Comparison of ENCODE assay signal across 17 cellular contexts in the genomic region with DNA sequence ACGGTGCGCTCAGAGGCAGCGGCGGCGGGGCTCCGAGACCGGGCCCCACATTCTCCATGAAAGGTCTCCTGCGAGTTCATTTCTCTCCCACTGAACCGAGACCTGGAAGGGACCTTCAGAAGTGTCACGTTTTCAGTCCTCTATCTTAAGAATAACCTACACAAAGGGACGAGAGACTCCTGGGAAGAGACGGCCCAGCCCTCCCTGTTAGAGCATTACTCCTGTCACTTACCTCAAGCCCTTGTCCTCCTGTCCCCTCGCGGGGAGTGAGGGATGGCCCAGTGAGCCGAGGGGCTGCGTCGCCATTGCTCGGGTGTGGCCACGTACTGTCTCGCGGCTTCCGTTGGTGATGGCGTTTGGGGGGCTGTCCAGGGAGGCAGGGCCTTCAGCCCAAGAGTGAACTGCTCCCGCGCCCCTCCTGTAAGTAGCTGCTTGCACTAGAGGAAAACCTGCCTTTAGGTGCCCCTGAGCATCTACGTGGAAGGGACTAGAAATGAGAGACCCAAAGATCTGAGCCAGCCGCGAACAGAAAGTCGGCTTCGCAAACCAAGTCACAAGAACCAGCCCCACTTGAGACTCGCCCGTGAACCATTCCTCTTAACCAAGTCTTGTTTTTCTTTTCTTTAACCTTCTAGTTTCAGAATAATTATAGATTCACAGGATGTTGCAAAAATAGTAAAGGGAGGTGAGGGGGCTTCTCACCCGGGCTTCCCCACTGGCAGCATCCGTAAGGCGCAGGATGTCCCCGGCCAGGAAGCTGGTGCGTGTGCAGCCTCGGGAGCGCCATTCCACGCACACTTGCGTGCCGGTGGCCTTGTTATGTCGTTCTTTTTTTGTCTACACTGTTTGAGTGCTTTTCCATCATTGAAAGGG. TPM values are rescaled to one million over a fixed set of nuclear protein-coding genes. Genes with fewer than 3 reads are reported as not detected.
DNase-seq lines count a peak whose midpoint lies in the region; ATAC-seq, FAIRE-seq and TF ChIP-seq lines count a peak whose summit lies in the region.
"Had no signal": no experiment of that assay in that cellular context is flagged by ENCODE, and none has a peak within 500 bp of the region (broad histone marks: within the 10 kb centered on the region; RNA-seq: fewer than 3 reads in every experiment).

No MANE protein-coding gene starts in this region.

- no peak for ATAC-seq in stimulated activated memory B cell treated with anti-CD40 and anti-IgM and Interleukin-4, amounts not matched to agents 10 μg/mL and 1 μg/mL and 100 μg/mL, for 72 hours
- no peak for ATAC-seq in HG02763 (IDR thresholded peaks at IDR 0.05; ENCODE audit: unreplicated experiment)
- ATAC-seq: gastroesophageal sphincter had no signal

- no peak for FAIRE-seq in GM12891 (lab: Jason Lieb, UNC)
- FAIRE-seq: islet of Langerhans had no signal

- H2AFZ ChIP-seq in mammary epithelial cell (ENCODE audit: low read depth, low read length) = no peak overlapping the region
- H2AFZ ChIP-seq in OCI-LY1 (ENCODE audit: low read length) = no peak overlapping the region

- H3K9me3 Mint-ChIP-seq in MCF 10A (ENCODE audit: unreplicated experiment) (no peaks in the 10 kb centered on the region), endothelial cell (ENCODE audit: unreplicated experiment) (no peaks in the 10 kb centered on the region)
- H3K9me3 Mint-ChIP-seq in stimulated activated memory B cell treated with anti-CD40 and anti-IgM and Interleukin-4, amounts not matched to agents 10 μg/mL and 1 μg/mL and 100 μg/mL, for 72 hours = no peaks in the 10 kb centered on the region
- H3K9me3 Mint-ChIP-seq: effector memory CD8-positive, alpha-beta T cell; IgD-negative memory B cell had no signal

- H3K4me1 Mint-ChIP-seq in MCF 10A (ENCODE audit: insufficient read depth, unreplicated experiment) (peaks cover 9% of the 10 kb centered on the region), endothelial cell (ENCODE audit: unreplicated experiment) (peaks cover 8% of the 10 kb centered on the region)
- peaks cover 39% of the 10 kb centered on the region for H3K4me1 Mint-ChIP-seq in stimulated activated memory B cell treated with anti-CD40 and anti-IgM and Interleukin-4, amounts not matched to agents 10 μg/mL and 1 μg/mL and 100 μg/mL, for 72 hours

- TF ChIP-seq CTCF in MCF 10A (IDR thresholded peaks at IDR 0.05; ENCODE audit: unreplicated experiment) (no peak), mammary epithelial cell (conservative IDR thresholded peaks at IDR 0.05 in 1 of 2, IDR thresholded peaks at IDR 0.05 in 1 of 2; ENCODE audit: extremely low read depth in 1 of 2, insufficient read depth in 1 of 2, low read depth in 1 of 2, low read length in 2 of 2) (no peak), OCI-LY1 (IDR thresholded peaks at IDR 0.05; ENCODE audit: low read length) (no peak), endothelial cell (IDR thresholded peaks at IDR 0.05; ENCODE audit: unreplicated experiment) (no peak), suprapubic skin (IDR thresholded peaks at IDR 0.05) (no peak)

- H3K4me1 ChIP-seq in mammary epithelial cell (ENCODE audit: insufficient read depth, low read length) (peaks cover 19% of the 10 kb centered on the region), OCI-LY1 (ENCODE audit: insufficient read depth, low read length, severe bottlenecking) (peaks cover 16% of the 10 kb centered on the region), suprapubic skin (peaks cover 22% of the 10 kb centered on the region)

- no peak overlapping the region for H3K9ac ChIP-seq in mammary epithelial cell (ENCODE audit: insufficient read depth, low read length)
- no peak overlapping the region; the same call in 1 of the 2 replicates for H3K9ac ChIP-seq in OCI-LY1 (ENCODE audit: low read length)

- peak overlapping the region; percentile 23 for H3K27ac Mint-ChIP-seq in MCF 10A (ENCODE audit: low read depth, unreplicated experiment)
- no peak overlapping the region for H3K27ac Mint-ChIP-seq in endothelial cell (ENCODE audit: unreplicated experiment)
- H3K27ac Mint-ChIP-seq in stimulated activated memory B cell treated with anti-CD40 and anti-IgM and Interleukin-4, amounts not matched to agents 10 μg/mL and 1 μg/mL and 100 μg/mL, for 72 hours = no peak overlapping the region
- H3K27ac Mint-ChIP-seq: IgD-negative memory B cell had no signal

- H4K20me1 ChIP-seq in mammary epithelial cell (ENCODE audit: insufficient read depth, low read length) = no peaks in the 10 kb centered on the region
- no peaks in the 10 kb centered on the region for H4K20me1 ChIP-seq in OCI-LY1 (ENCODE audit: insufficient read depth, low read length)

- no peaks in the 10 kb centered on the region for H3F3A ChIP-seq in OCI-LY1 (ENCODE audit: insufficient read depth, low read length)

- no TSS peak for BruUV-seq in MCF 10A (replicated peaks; lab: Mats Ljungman, UMichigan)
- no TSS peak for BruUV-seq in mammary epithelial cell (replicated peaks; lab: Mats Ljungman, UMichigan)

- 94% methylated on average over 43 of the region's 43 CpGs for WGBS in mammary epithelial cell (ENCODE audit: low coverage, missing lambda C conversion rate)
- 93% methylated on average over 43 of the region's 43 CpGs for WGBS in suprapubic skin

- CTCF ChIA-PET in MCF 10A (lab: Yijun Ruan, JAX) (interaction anchor here (0.7 kb wide), 1 partner anchor 9 kb away, joined by 3 read pairs; no protein-coding TSS in a partner anchor), mammary epithelial cell (lab: Charles Lee; ENCODE audit: low non-redundant PET) (no interaction called here)

- no peaks in the 10 kb centered on the region for H3K9me3 ChIP-seq in mammary epithelial cell (replicated peaks; ENCODE audit: insufficient read depth, low read length)
- H3K9me3 ChIP-seq in OCI-LY1 (ENCODE audit: low read length) = no peaks in the 10 kb centered on the region
- H3K9me3 ChIP-seq in suprapubic skin = no peaks in the 10 kb centered on the region
- H3K9me3 ChIP-seq: gastroesophageal sphincter had no signal

- in situ Hi-C loops in mammary epithelial cell (cut with MboI; ENCODE audit: low sequenced_read_pairs in 2 of 2) = no loop called here

- POLR2A ChIA-PET in MCF 10A (lab: Yijun Ruan, JAX) = no interaction called here

- H3K27me3 ChIP-seq in mammary epithelial cell (ENCODE audit: insufficient read depth, low read length) = no peaks in the 10 kb centered on the region
- no peaks in the 10 kb centered on the region for H3K27me3 ChIP-seq in OCI-LY1 (ENCODE audit: insufficient read depth, low read length)
- no peaks in the 10 kb centered on the region for H3K27me3 ChIP-seq in suprapubic skin
- H3K27me3 ChIP-seq: gastroesophageal sphincter had no signal

- H3K4me2 ChIP-seq in mammary epithelial cell (ENCODE audit: insufficient read depth, low read depth, low read length) (no peak overlapping the region), OCI-LY1 (ENCODE audit: low read length) (0 out of 2 replicates have a peak overlapping the region, but pooled peaks have one; percentile 2)

- TF ChIP-seq EP300 in suprapubic skin (IDR thresholded peaks at IDR 0.05) = no peak

- TF ChIP-seq POLR2A in GM12891 (IDR thresholded peaks at IDR 0.05; ENCODE audit: low read depth, low read length) (no peak), suprapubic skin (IDR thresholded peaks at IDR 0.05) (no peak)

- H3K36me3 Mint-ChIP-seq in MCF 10A (ENCODE audit: insufficient read depth, unreplicated experiment) (peaks cover 67% of the 10 kb centered on the region), endothelial cell (ENCODE audit: low read depth, unreplicated experiment) (peaks cover 35% of the 10 kb centered on the region)
- H3K36me3 Mint-ChIP-seq in stimulated activated memory B cell treated with anti-CD40 and anti-IgM and Interleukin-4, amounts not matched to agents 10 μg/mL and 1 μg/mL and 100 μg/mL, for 72 hours = peaks cover 68% of the 10 kb centered on the region

- H3K4me3 Mint-ChIP-seq in MCF 10A (ENCODE audit: unreplicated experiment) (no peak overlapping the region), endothelial cell (ENCODE audit: unreplicated experiment) (peak overlapping the region; percentile 67)
- H3K4me3 Mint-ChIP-seq in stimulated activated memory B cell treated with anti-CD40 and anti-IgM and Interleukin-4, amounts not matched to agents 10 μg/mL and 1 μg/mL and 100 μg/mL, for 72 hours = peak overlapping the region; percentile 15

- no peaks in the 10 kb centered on the region for H3K79me2 ChIP-seq in mammary epithelial cell (ENCODE audit: insufficient read depth, low read length)
- no peaks in the 10 kb centered on the region for H3K79me2 ChIP-seq in OCI-LY1 (ENCODE audit: insufficient read depth, low read length)

- H3K9me2 ChIP-seq in OCI-LY1 (ENCODE audit: low read depth, low read length) = no peaks in the 10 kb centered on the region

- no peaks in the 10 kb centered on the region for H3K27me3 Mint-ChIP-seq in MCF 10A (ENCODE audit: insufficient read depth, unreplicated experiment)
- no peaks in the 10 kb centered on the region for H3K27me3 Mint-ChIP-seq in endothelial cell (ENCODE audit: unreplicated experiment)
- H3K27me3 Mint-ChIP-seq in stimulated activated memory B cell treated with anti-CD40 and anti-IgM and Interleukin-4, amounts not matched to agents 10 μg/mL and 1 μg/mL and 100 μg/mL, for 72 hours = no peaks in the 10 kb centered on the region
- H3K27me3 Mint-ChIP-seq: effector memory CD8-positive, alpha-beta T cell; IgD-negative memory B cell had no signal

- H3K27ac ChIP-seq in mammary epithelial cell (ENCODE audit: insufficient read depth, low read depth, low read length) = no peak overlapping the region
- H3K27ac ChIP-seq in OCI-LY1 (ENCODE audit: low read depth, low read length, poor library complexity, severe bottlenecking) = no peak overlapping the region
- no peak overlapping the region for H3K27ac ChIP-seq in suprapubic skin

- DNase-seq in MCF 10A (ENCODE audit: unreplicated experiment) (no peak), mammary epithelial cell (no peak), endothelial cell (ENCODE audit: low spot score) (no peak), GM12891 (ENCODE audit: insufficient read length, low spot score) (no peak), suprapubic skin (ENCODE audit: low spot score in 2 of 2) (no peak)
- DNase-seq: activated CD8-positive, alpha-beta memory T cell treated with anti-CD3 and anti-CD28 coated beads, Interleukin-2, amount 50 U/mL, for 4 hours; anterior cingulate cortex; NCI-H1417; RPMI8226; stimulated activated CD4-positive, alpha-beta T cell treated with anti-CD3 and anti-CD28 coated beads, Interleukin-2, amount 100 ng/mL, for 48 hours had no signal

- dilution Hi-C loops in mammary epithelial cell (cut with HindIII; ENCODE audit: low sequenced_read_pairs) = no loop called here

- H3K36me3 ChIP-seq in mammary epithelial cell (ENCODE audit: insufficient read depth, low read length) = peaks cover 7% of the 10 kb centered on the region
- peaks cover 84% of the 10 kb centered on the region for H3K36me3 ChIP-seq in OCI-LY1 (ENCODE audit: insufficient read depth, low read length)
- peaks cover 46% of the 10 kb centered on the region for H3K36me3 ChIP-seq in suprapubic skin

- H3K4me3 ChIP-seq in mammary epithelial cell (replicated peaks in 1 of 3; ENCODE audit: insufficient read depth in 1 of 3, low read depth in 2 of 3, low read length in 3 of 3) = no peak overlapping the region
- no peak overlapping the region for H3K4me3 ChIP-seq in OCI-LY1 (ENCODE audit: low read depth, low read length, poor library complexity, severe bottlenecking)
- H3K4me3 ChIP-seq in suprapubic skin = no peak overlapping the region
- H3K4me3 ChIP-seq: gastroesophageal sphincter had no signal

- intact Hi-C loops in MCF 10A (cut with micrococcal nuclease) = loop anchor here (5.0 kb wide), 1 partner anchor 80 kb away; no protein-coding TSS in a partner anchor
- intact Hi-C loops in mammary epithelial cell (cut with micrococcal nuclease) = loop anchor here (5.0 kb wide), 1 partner anchor 85 kb away; the partner anchor contains the start of gene FAM174C

RNA-seq across cellular contexts. Expression of gene NDUFS7, which starts 21.1 kb away (rescaled TPM):
- total RNA-seq in MCF 10A (2022) (135 and 137 TPM in 2 replicates), mammary epithelial cell (10 to 100 TPM; 34.3 to 73.6 TPM), endothelial cell (ENCODE audit: unreplicated experiment) (84.0 TPM), suprapubic skin (100 to 1,000 TPM in 2 of 4 donors, 10 to 100 TPM in 2; 66.8 to 154 (median 97.5) TPM)
- polyA plus RNA-seq in mammary epithelial cell = 61.1 TPM
- 11.9 TPM for polyA minus RNA-seq in mammary epithelial cell
- polyA plus RNA-seq in GM12891 (2012; ENCODE audit: low read depth, missing spikeins) = 82.3 TPM

RNA-seq across cellular contexts. Expression of gene GAMT, which starts 38.7 kb away (rescaled TPM):
- total RNA-seq in MCF 10A (2022) (3.2 and 7.0 TPM in 2 replicates), mammary epithelial cell (10 to 100 TPM in 1 of 2 donors, 1 to 10 TPM in 1; 4.2 to 19.5 TPM), endothelial cell (ENCODE audit: unreplicated experiment) (18.1 TPM), suprapubic skin (10 to 100 TPM; 27.8 to 40.3 (median 34.0) TPM)
- polyA plus RNA-seq in mammary epithelial cell = 8.0 TPM
- polyA minus RNA-seq in mammary epithelial cell = not detected
- polyA plus RNA-seq in GM12891 (2012; ENCODE audit: low read depth, missing spikeins) = 28.0 TPM

RNA-seq across cellular contexts. Expression of gene DAZAP1, which starts 44.8 kb away (rescaled TPM):
- total RNA-seq in MCF 10A (2022) (219 and 246 TPM in 2 replicates), mammary epithelial cell (100 to 1,000 TPM in 1 of 2 donors, 10 to 100 TPM in 1; 32.8 to 163 TPM), endothelial cell (ENCODE audit: unreplicated experiment) (145 TPM), suprapubic skin (10 to 100 TPM; 41.5 to 75.4 (median 49.2) TPM)
- 56.3 TPM for polyA plus RNA-seq in mammary epithelial cell
- 238 TPM for polyA minus RNA-seq in mammary epithelial cell
- polyA plus RNA-seq in GM12891 (2012; ENCODE audit: low read depth, missing spikeins) = 73.3 TPM
